ENCODE assay signal across 1 cellular context in genomic region chr3:133474251-133474801, GRCh38.
TF ChIP-seq lines count a peak whose summit lies in the region.

No MANE protein-coding gene starts in this region.

TF ChIP-seq in H1, 55 proteins besides CTCF, POLR2A, EP300 and RAD21:
- TF ChIP-seq E2F6 (IDR thresholded peaks at IDR 0.05) (0 out of 2 replicates have a peak, but pooled peaks have one; percentile 24), SIN3A (conservative IDR thresholded peaks at IDR 0.05 in 1 of 2, IDR thresholded peaks at IDR 0.05 in 1 of 2; ENCODE audit: low read depth in 1 of 2, low read length in 2 of 2) (no peak)
